In genomic region chr13:110509971-110510786, GRCh38 we compare ENCODE assay signal across 10 cellular contexts. TPM values are rescaled to one million over a fixed set of nuclear protein-coding genes. Genes with fewer than 3 reads are reported as not detected.
A peak's percentile ranks its signal among the peaks of the same experiment; 100 is the strongest.
DNase-seq lines count a peak whose midpoint lies in the region; ATAC-seq, FAIRE-seq and TF ChIP-seq lines count a peak whose summit lies in the region.
"Had no signal": no experiment of that assay in that cellular context is flagged by ENCODE, and none has a peak within 500 bp of the region (broad histone marks: within the 10 kb centered on the region; RNA-seq: fewer than 3 reads in every experiment).

No MANE protein-coding gene starts in this region.

- DNase-seq in GM10266 (ENCODE audit: extremely low spot score) (peak; percentile 56), HCT116 (ENCODE audit: low read depth, low spot score) (no peak), Panc1 (ENCODE audit: low read depth, low spot score) (no peak), HepG2 (ENCODE audit: low spot score) (no peak), NCI-H510A treated with DMSO at 0.1 percent for 48 hours (lab: John Stamatoyannopoulos, UW) (no peak), RKO (ENCODE audit: low spot score) (no peak), NCI-H1105 (lab: John Stamatoyannopoulos, UW) (no peak)

- H3K27ac ChIP-seq in HCT116 (ENCODE audit: low read depth, low read length) (no peak overlapping the region), Panc1 (ENCODE audit: low read length) (no peak overlapping the region), HepG2 (ENCODE audit: extremely low read length, insufficient read depth, low read length) (no peak overlapping the region)

- no peak for TF ChIP-seq CTCF in GM10266 (IDR thresholded peaks at IDR 0.05; ENCODE audit: control insufficient read depth, insufficient read depth, low read depth, missing control alignments)
- TF ChIP-seq CTCF in HCT116 (IDR thresholded peaks at IDR 0.05 in 2 of 3, conservative IDR thresholded peaks at IDR 0.05 in 1 of 3; ENCODE audit: borderline replicate concordance in 1 of 3, insufficient read depth in 1 of 3, low read depth in 2 of 3, low read length in 2 of 3): no peak
- TF ChIP-seq CTCF in Panc1 (IDR thresholded peaks at IDR 0.05): no peak
- no peak for TF ChIP-seq CTCF in HepG2 (CRISPR knock-in tag; IDR thresholded peaks at IDR 0.05)

- BruUV-seq in HCT116 (replicated peaks; lab: Mats Ljungman, UMichigan) (no TSS peak), Panc1 (replicated peaks; lab: Mats Ljungman, UMichigan) (no TSS peak), HepG2 (replicated peaks; lab: Mats Ljungman, UMichigan) (no TSS peak)

- CTCF ChIA-PET in HCT116 (lab: Charles Lee) (no interaction called here), Panc1 (lab: Charles Lee) (no interaction called here), HepG2 (lab: Yijun Ruan, JAX; ENCODE audit: low intra/inter-chr PET ratio, low total read pairs) (no interaction called here)

- ATAC-seq in HCT116 (0 out of 2 replicates have a peak, but pooled peaks have one; percentile 6), Panc1 (peak; percentile 51), HepG2 (no peak; the same call in 2 of the 3 replicates), GM21367 (IDR thresholded peaks at IDR 0.05; ENCODE audit: unreplicated experiment) (no peak)
- ATAC-seq: mucosa of descending colon had no signal

- TF ChIP-seq RAD21 in HCT116 (IDR thresholded peaks at IDR 0.05; ENCODE audit: low read depth): no peak
- no peak for TF ChIP-seq RAD21 in HepG2 (CRISPR knock-in tag; IDR thresholded peaks at IDR 0.05)

- no peaks in the 10 kb centered on the region for H3K36me3 ChIP-seq in HCT116 (ENCODE audit: control insufficient read depth in 1 of 2, insufficient read depth in 2 of 2, low read length in 2 of 2)
- no peaks in the 10 kb centered on the region for H3K36me3 ChIP-seq in Panc1 (ENCODE audit: control insufficient read depth, insufficient read depth, low read length)
- no peaks in the 10 kb centered on the region for H3K36me3 ChIP-seq in HepG2 (replicated peaks in 1 of 2; ENCODE audit: control insufficient read depth in 1 of 2, insufficient read depth in 2 of 2, low read length in 2 of 2)

- no peaks in the 10 kb centered on the region for H4K20me1 ChIP-seq in HCT116 (ENCODE audit: insufficient read depth)
- no peaks in the 10 kb centered on the region for H4K20me1 ChIP-seq in HepG2 (ENCODE audit: insufficient read depth, low read length)

- 59% methylated on average over 15 of the region's 18 CpGs for WGBS in HepG2 (ENCODE audit: low lambda C conversion rate)

- H3K9ac ChIP-seq in HCT116 (ENCODE audit: low read length) (no peak overlapping the region), HepG2 (ENCODE audit: insufficient read depth, low read depth, low read length) (no peak overlapping the region)

- H3K4me2 ChIP-seq in HCT116 (ENCODE audit: low read length): no peak overlapping the region
- H3K4me2 ChIP-seq in HepG2 (ENCODE audit: low read depth, low read length): no peak overlapping the region

- H3K4me1 ChIP-seq in HCT116 (ENCODE audit: control insufficient read depth in 1 of 2, insufficient read depth in 2 of 2, low read length in 2 of 2): peaks cover 11 to 27% of the 10 kb centered on the region in 2 experiments
- H3K4me1 ChIP-seq in Panc1 (ENCODE audit: control insufficient read depth, insufficient read depth, low read length): no peaks in the 10 kb centered on the region
- H3K4me1 ChIP-seq in HepG2 (ENCODE audit: insufficient read depth, low read length): peaks cover 29% of the 10 kb centered on the region

- intact Hi-C loops in HCT116 (cut with micrococcal nuclease) (no loop called here), Panc1 (cut with micrococcal nuclease; ENCODE audit: unreplicated experiment) (no loop called here), HepG2 (cut with micrococcal nuclease; ENCODE audit: unreplicated experiment) (no loop called here)

- RAD21 ChIA-PET in HCT116 (lab: Charles Lee; ENCODE audit: low non-redundant PET in 1 of 2, low total read pairs in 2 of 2, uncharacterized antibody in 2 of 2, unreplicated experiment in 2 of 2): no interaction called here

- H3K79me2 ChIP-seq in HCT116 (ENCODE audit: insufficient read depth, low read length) (no peaks in the 10 kb centered on the region), HepG2 (ENCODE audit: insufficient read depth, low read length) (no peaks in the 10 kb centered on the region)

- POLR2A ChIA-PET in HCT116 (lab: Charles Lee): no interaction called here
- POLR2A ChIA-PET in Panc1 (lab: Charles Lee): no interaction called here
- POLR2A ChIA-PET in HepG2 (lab: Yijun Ruan, JAX): no interaction called here

- in situ Hi-C loops in Panc1 (cut with HindIII; ENCODE audit: low pct_unique_long_range_greater_than_20kb, low sequenced_read_pairs): no loop called here
- in situ Hi-C loops in HepG2 (cut with HindIII; ENCODE audit: extremely low pct_ligation_motif_present, low pct_unique_long_range_greater_than_20kb): no loop called here

- H3K27me3 ChIP-seq in HCT116 (ENCODE audit: insufficient read depth, low read length) (no peaks in the 10 kb centered on the region), Panc1 (ENCODE audit: control insufficient read depth, insufficient read depth, low read length) (no peaks in the 10 kb centered on the region), HepG2 (ENCODE audit: control insufficient read depth in 1 of 2, insufficient read depth in 2 of 2, low read length in 2 of 2) (no peaks in the 10 kb centered on the region)

- H3K9me3 ChIP-seq in HCT116 (ENCODE audit: control insufficient read depth in 1 of 2, insufficient read depth in 1 of 2, low read depth in 1 of 2, low read length in 2 of 2) (no peaks in the 10 kb centered on the region), Panc1 (ENCODE audit: control insufficient read depth, insufficient read depth, low read depth, low read length) (no peaks in the 10 kb centered on the region), HepG2 (ENCODE audit: low read length) (no peaks in the 10 kb centered on the region)
- H3K9me3 ChIP-seq: mucosa of descending colon had no signal

- H3K4me3 ChIP-seq in HCT116 (replicated peaks in 1 of 2; ENCODE audit: low read depth in 1 of 2, low read length in 2 of 2) (no peak overlapping the region), Panc1 (ENCODE audit: low read depth in 2 of 2, low read length in 2 of 2) (no peak overlapping the region), HepG2 (replicated peaks in 1 of 3; ENCODE audit: insufficient read depth in 1 of 3, low read depth in 2 of 3, low read length in 3 of 3) (no peak overlapping the region)
- H3K4me3 ChIP-seq: mucosa of descending colon had no signal

- H2AFZ ChIP-seq in HCT116 (ENCODE audit: low read depth, low read length, poor library complexity, severe bottlenecking) (no peak overlapping the region), HepG2 (ENCODE audit: low read length) (no peak overlapping the region)

- no peak for TF ChIP-seq POLR2A in HCT116 (IDR thresholded peaks at IDR 0.05; ENCODE audit: borderline replicate concordance, extremely low read depth, insufficient read depth, insufficient read length)
- no peak for TF ChIP-seq POLR2A in HepG2 (IDR thresholded peaks at IDR 0.05; ENCODE audit: insufficient read depth in 1 of 2, low read depth in 2 of 2, low read length in 2 of 2)

- TF ChIP-seq EP300 in HepG2 (IDR thresholded peaks at IDR 0.05; ENCODE audit: low read depth in 2 of 2, low read length in 2 of 2): no peak
- no peak for TF ChIP-seq EP300 in HepG2 (CRISPR knock-in tag; IDR thresholded peaks at IDR 0.05; ENCODE audit: borderline replicate concordance)

- H3K9me2 ChIP-seq in HCT116 (ENCODE audit: insufficient read depth): no peaks in the 10 kb centered on the region

- FAIRE-seq in HepG2 (lab: Jason Lieb, UNC): no peak
- FAIRE-seq: endometrium had no signal

TF ChIP-seq in HCT116, 20 proteins besides CTCF, POLR2A, EP300 and RAD21 (continues in another document):
- TF ChIP-seq FOSL1 (IDR thresholded peaks at IDR 0.05; ENCODE audit: low read depth) (no peak), YY1 (IDR thresholded peaks at IDR 0.05; ENCODE audit: extremely low read depth, insufficient replicate concordance, low read depth, low read length) (no peak), POLR2AphosphoS5 (IDR thresholded peaks at IDR 0.05; ENCODE audit: low read depth, low read length) (no peak)

TF ChIP-seq in HepG2, 621 proteins besides CTCF, POLR2A, EP300 and RAD21 (continues in another document):
- TF ChIP-seq KLF6 (CRISPR knock-in tag; IDR thresholded peaks at IDR 0.05) (no peak), ZFP41 (CRISPR knock-in tag; IDR thresholded peaks at IDR 0.05; ENCODE audit: borderline replicate concordance) (no peak), ZNF7 (CRISPR knock-in tag; IDR thresholded peaks at IDR 0.05) (peak; percentile 57; the same call in 1 of the 2 replicates), ESRRA (CRISPR knock-in tag; IDR thresholded peaks at IDR 0.05; ENCODE audit: low read depth) (no peak), SCMH1 (CRISPR knock-in tag; IDR thresholded peaks at IDR 0.05; ENCODE audit: borderline replicate concordance) (no peak), ZBTB21 (CRISPR knock-in tag; IDR thresholded peaks at IDR 0.05) (no peak), ZNF264 (CRISPR knock-in tag; IDR thresholded peaks at IDR 0.05) (no peak), ZKSCAN5 (CRISPR knock-in tag; IDR thresholded peaks at IDR 0.05) (no peak)

RNA-seq across cellular contexts. Expression of gene RAB20, which starts 51.3 kb away (rescaled TPM):
- total RNA-seq in HCT116 (2021; ENCODE audit: unreplicated experiment): 10.6 TPM
- polyA plus RNA-seq in HCT116 (2012): 15.6 and 19.2 TPM in 2 replicates
- 7.9 TPM for total RNA-seq in Panc1 (2021; ENCODE audit: unreplicated experiment)
- polyA plus RNA-seq in Panc1 (2012; ENCODE audit: insufficient read length): 7.8 TPM
- 15.2 and 15.6 TPM in 2 replicates for total RNA-seq in HepG2 (2016; rRNA removed; fragmentation: Illumina TruSeq; extraction: Trizol)
- 5.8 and 6.2 TPM in 2 replicates for total RNA-seq in HepG2 (2016; cell fraction: cytosol; rRNA removed; fragmentation: Illumina TruSeq; extraction: Trizol; ENCODE audit: low read depth)
- 13.5 and 15.3 TPM in 2 replicates for total RNA-seq in HepG2 (2016; cell fraction: insoluble cytoplasmic fraction; rRNA removed; fragmentation: Illumina TruSeq; extraction: Trizol)
- total RNA-seq in HepG2 (2016; cell fraction: membrane; rRNA removed; fragmentation: Illumina TruSeq; extraction: Trizol): 12.0 and 13.1 TPM in 2 replicates
- 6.5 and 7.9 TPM in 2 replicates for total RNA-seq in HepG2 (2016; cell fraction: nucleus; rRNA removed; fragmentation: Illumina TruSeq; extraction: Trizol)
- 27.3 and 30.5 TPM in 2 replicates for polyA plus RNA-seq in HepG2 (2011; rRNA removed)
- polyA plus RNA-seq in HepG2 (2011; cell fraction: cytosol; rRNA removed): 28.4 and 39.0 TPM in 2 replicates
- 12.0 and 13.8 TPM in 2 replicates for polyA plus RNA-seq in HepG2 (2011; cell fraction: nucleus; rRNA removed)
- polyA plus RNA-seq in HepG2 (2012): 14.6 and 20.9 TPM in 2 replicates
- 4.5 and 5.9 TPM in 2 replicates for polyA plus RNA-seq in HepG2 (2016; cell fraction: cytosol; fragmentation: Illumina TruSeq; extraction: Trizol; ENCODE audit: low read depth)
- 13.3 and 15.2 TPM in 2 replicates for polyA plus RNA-seq in HepG2 (2016; cell fraction: insoluble cytoplasmic fraction; fragmentation: Illumina TruSeq; extraction: Trizol; ENCODE audit: low read depth)
- 7.5 and 8.5 TPM in 2 replicates for polyA plus RNA-seq in HepG2 (2016; cell fraction: membrane; fragmentation: Illumina TruSeq; extraction: Trizol; ENCODE audit: low read depth)
- polyA plus RNA-seq in HepG2 (2016; cell fraction: nucleus; fragmentation: Illumina TruSeq; extraction: Trizol; ENCODE audit: insufficient read depth, low read depth): 9.6 and 9.8 TPM in 2 replicates
- 7.5 and 23.0 TPM in 2 replicates for polyA minus RNA-seq in HepG2 (2011; rRNA and poly(A)+ RNA removed; ENCODE audit: low replicate concordance)
- 12.6 and 15.1 TPM in 2 replicates for polyA minus RNA-seq in HepG2 (2011; cell fraction: cytosol; rRNA and poly(A)+ RNA removed)
- 8.2 TPM in 2 replicates for polyA minus RNA-seq in HepG2 (2011; cell fraction: nucleus; rRNA and poly(A)+ RNA removed)

Comparison
In these comparisons a context has a peak if more than half of its experiments do, and no peak if none do; other contexts are left out.
1. ATAC-seq: peak in HCT116 (single experiment) and Panc1 (single experiment); none in HepG2 (single experiment) and GM21367 (single experiment).